In the genomic region with DNA sequence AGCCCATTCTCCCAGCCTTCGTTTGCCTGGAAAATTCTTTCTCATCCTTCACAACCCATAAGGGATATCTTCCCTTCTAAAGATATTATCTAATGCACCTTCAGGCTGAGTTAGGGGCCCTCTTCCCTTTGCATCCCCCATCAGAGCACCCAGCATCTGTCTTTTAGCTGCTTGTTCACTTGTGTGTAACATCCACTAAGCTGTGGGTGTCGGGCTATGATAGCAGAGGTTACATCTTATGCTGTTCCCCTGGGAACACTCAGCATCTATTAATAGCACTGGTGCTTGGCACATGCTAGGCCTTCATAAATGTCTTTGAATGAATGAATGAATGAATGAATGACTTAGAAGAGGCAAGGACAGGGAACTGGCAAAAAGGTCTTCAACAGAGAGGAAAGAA, we compare ENCODE assay signal across 24 cellular contexts.
DNase-seq lines count a peak whose midpoint lies in the region; ATAC-seq and TF ChIP-seq lines count a peak whose summit lies in the region.
"Had no signal": no experiment of that assay in that cellular context is flagged by ENCODE, and none has a peak within 500 bp of the region (broad histone marks: within the 10 kb centered on the region; RNA-seq: fewer than 3 reads in every experiment).

No MANE protein-coding gene starts in this region.

- H3K79me1 ChIP-seq in trophoblast cell (ENCODE audit: low read length): peaks cover 19% of the 10 kb centered on the region

- POLR2A ChIA-PET in activated CD4-positive, alpha-beta T cell treated with anti-CD3 and anti-CD28 coated beads for 36 hours (lab: Charles Lee): no interaction called here

- H3K4me2 ChIP-seq in trophoblast cell (ENCODE audit: low read length): no peak overlapping the region
- H3K4me2 ChIP-seq in Karpas-422 (ENCODE audit: low read depth, low read length, poor library complexity, severe bottlenecking): no peak overlapping the region
- H3K4me2 ChIP-seq: A549; BLaER1 treated with 17β-estradiol and CSF1 and Interleukin-3, amounts not matched to agents 10 nM and 100 nM; GM23338 had no signal

- no peak for TF ChIP-seq CTCF in dorsolateral prefrontal cortex (IDR thresholded peaks at IDR 0.05 in 54 of 56, conservative IDR thresholded peaks at IDR 0.05 in 2 of 56; ENCODE audit: low read depth in 1 of 56, partially characterized antibody in 56 of 56)
- TF ChIP-seq CTCF in lower leg skin (IDR thresholded peaks at IDR 0.05): no peak

- no peak overlapping the region for H4K12ac ChIP-seq in trophoblast cell (ENCODE audit: low read depth, low read length)

- H3K27me3 Mint-ChIP-seq in activated CD4-positive, alpha-beta T cell treated with anti-CD3 and anti-CD28 coated beads for 36 hours: peaks cover 5% of the 10 kb centered on the region

- peak overlapping the region; percentile 23 for H3K27ac ChIP-seq in angular gyrus (ENCODE audit: low read depth, low read length)
- H3K27ac ChIP-seq in dorsolateral prefrontal cortex: peak overlapping the region in 53 of 59 donors; percentile 4 to 89 (median 67)
- peak overlapping the region; percentile 44 for H3K27ac ChIP-seq in trophoblast cell (ENCODE audit: low read depth, low read length)
- H3K27ac ChIP-seq in temporal lobe (ENCODE audit: low read depth, low read length): peak overlapping the region; percentile 40
- H3K27ac ChIP-seq in Karpas-422 (ENCODE audit: low read length): no peak overlapping the region
- H3K27ac ChIP-seq: A549; BLaER1 treated with 17β-estradiol and CSF1 and Interleukin-3, amounts not matched to agents 10 nM and 100 nM had no signal

- peaks cover under 1% of the 10 kb centered on the region for H3K9me3 ChIP-seq in trophoblast cell (ENCODE audit: insufficient read depth, low read depth, low read length)
- H3K9me3 ChIP-seq in Karpas-422 (ENCODE audit: low read length): no peaks in the 10 kb centered on the region
- H3K9me3 ChIP-seq: BE2C had no signal

- H3K79me2 ChIP-seq in trophoblast cell (ENCODE audit: control insufficient read depth, insufficient read depth, low read length, poor library complexity) (peaks cover 2% of the 10 kb centered on the region), Karpas-422 (ENCODE audit: low read length) (no peaks in the 10 kb centered on the region)

- CTCF ChIA-PET in activated CD4-positive, alpha-beta T cell treated with anti-CD3 and anti-CD28 coated beads for 36 hours (lab: Charles Lee): no interaction called here

- H3K4ac ChIP-seq in trophoblast cell (ENCODE audit: low read depth, low read length): peak overlapping the region; percentile 53

- H2BK12ac ChIP-seq in trophoblast cell (ENCODE audit: low read length): peak overlapping the region; percentile 95

- no peak for TF ChIP-seq POLR2A in lower leg skin (IDR thresholded peaks at IDR 0.05)

- no peak for DNase-seq in dorsolateral prefrontal cortex
- DNase-seq in trophoblast cell: no peak
- no peak for DNase-seq in Karpas-422
- no peak for DNase-seq in activated CD4-positive, alpha-beta T cell treated with anti-CD3 and anti-CD28 coated beads for 36 hours
- no peak for DNase-seq in lower leg skin (ENCODE audit: low spot score in 2 of 2)
- DNase-seq: 8988T; ACHN; AML-193; BE2C; CD4-positive, alpha-beta T cell; CD8-positive, alpha-beta memory T cell; DMS 273 treated with DMSO at 0.1 percent for 48 hours; DMS79; EL; GDM1; H9 had no signal

- peak overlapping the region; percentile 33 for H3K18ac ChIP-seq in trophoblast cell (ENCODE audit: low read length)

- no peak overlapping the region for H3K4me3 Mint-ChIP-seq in activated CD4-positive, alpha-beta T cell treated with anti-CD3 and anti-CD28 coated beads for 36 hours
- H3K4me3 Mint-ChIP-seq: CD14-positive monocyte; CD4-positive, alpha-beta T cell; CD8-positive, alpha-beta memory T cell; GM23338; H9 had no signal

- no peaks in the 10 kb centered on the region for H4K20me1 ChIP-seq in Karpas-422 (ENCODE audit: insufficient read depth, low read depth, low read length)
- H4K20me1 ChIP-seq: BLaER1 treated with 17β-estradiol and CSF1 and Interleukin-3, amounts not matched to agents 10 nM and 100 nM had no signal

- H2AFZ ChIP-seq in trophoblast cell (ENCODE audit: insufficient read depth, low read length, poor library complexity) (no peak overlapping the region), Karpas-422 (ENCODE audit: low read length) (no peak overlapping the region)
- H2AFZ ChIP-seq: GM23338 had no signal

- WGBS in trophoblast cell (ENCODE audit: extremely low coverage, insufficient coverage, insufficient read length): no CpG with 5 or more reads among the region's 2 CpGs
- WGBS in lower leg skin, 2 donors: 91 to 95% methylated on average over 2 of the region's 2 CpGs

- H3K4me1 ChIP-seq in trophoblast cell (ENCODE audit: control insufficient read depth in 1 of 2, insufficient read depth in 2 of 2, low read length in 2 of 2): peaks cover 9 to 21% of the 10 kb centered on the region in 2 experiments
- no peaks in the 10 kb centered on the region for H3K4me1 ChIP-seq in Karpas-422 (ENCODE audit: low read length)
- H3K4me1 ChIP-seq: A549; BE2C; BLaER1 treated with 17β-estradiol and CSF1 and Interleukin-3, amounts not matched to agents 10 nM and 100 nM had no signal

- peak overlapping the region; percentile 85 for H2BK5ac ChIP-seq in trophoblast cell (ENCODE audit: low read depth, low read length, poor library complexity)

- peak overlapping the region; percentile 90 for H4K91ac ChIP-seq in trophoblast cell (ENCODE audit: low read depth, low read length)

- intact Hi-C loops in dorsolateral prefrontal cortex (cut with DNase I): no loop called here
- intact Hi-C loops in activated CD4-positive, alpha-beta T cell treated with anti-CD3 and anti-CD28 coated beads for 36 hours (cut with DNase I, micrococcal nuclease): no loop called here
- intact Hi-C loops in lower leg skin (cut with DNase I; ENCODE audit: low total_unique reads): no loop called here

- no peak overlapping the region for H3K23ac ChIP-seq in trophoblast cell (ENCODE audit: low read length)

- H3K9me2 ChIP-seq in Karpas-422 (replicated peaks; ENCODE audit: insufficient read depth, low read length): no peaks in the 10 kb centered on the region

- no peaks in the 10 kb centered on the region for H3K9me3 Mint-ChIP-seq in activated CD4-positive, alpha-beta T cell treated with anti-CD3 and anti-CD28 coated beads for 36 hours (ENCODE audit: low read depth)
- H3K9me3 Mint-ChIP-seq: CD4-positive, alpha-beta T cell had no signal

- no peaks in the 10 kb centered on the region for H3K4me1 Mint-ChIP-seq in activated CD4-positive, alpha-beta T cell treated with anti-CD3 and anti-CD28 coated beads for 36 hours
- H3K4me1 Mint-ChIP-seq: CD14-positive monocyte; CD8-positive, alpha-beta memory T cell; GM23338 had no signal

- ATAC-seq in activated CD4-positive, alpha-beta T cell treated with anti-CD3 and anti-CD28 coated beads for 36 hours: no peak
- ATAC-seq: GM12878, GM23338, HCT116 had no signal

- no peaks in the 10 kb centered on the region for H3K36me3 ChIP-seq in trophoblast cell (ENCODE audit: control insufficient read depth in 1 of 2, insufficient read depth in 2 of 2, low read length in 2 of 2)
- H3K36me3 ChIP-seq in Karpas-422 (ENCODE audit: insufficient read depth, low read length): no peaks in the 10 kb centered on the region
- H3K36me3 ChIP-seq: BE2C; BLaER1 treated with 17β-estradiol and CSF1 and Interleukin-3, amounts not matched to agents 10 nM and 100 nM had no signal

- H3K27me3 ChIP-seq in dorsolateral prefrontal cortex (no peaks in the 10 kb centered on the region), trophoblast cell (ENCODE audit: insufficient read depth, low read length) (no peaks in the 10 kb centered on the region), Karpas-422 (ENCODE audit: low read length) (no peaks in the 10 kb centered on the region)
- H3K27me3 ChIP-seq: BE2C; BLaER1 treated with 17β-estradiol and CSF1 and Interleukin-3, amounts not matched to agents 10 nM and 100 nM had no signal

- no peaks in the 10 kb centered on the region for H3K36me3 Mint-ChIP-seq in activated CD4-positive, alpha-beta T cell treated with anti-CD3 and anti-CD28 coated beads for 36 hours (ENCODE audit: low read depth)
- H3K36me3 Mint-ChIP-seq: CD14-positive monocyte; CD8-positive, alpha-beta memory T cell had no signal

- peak overlapping the region; percentile 78 for H3K14ac ChIP-seq in trophoblast cell (ENCODE audit: low read length)

- peak overlapping the region; percentile 90 for H2BK120ac ChIP-seq in trophoblast cell (ENCODE audit: insufficient read depth, low read length, poor library complexity)

- H3K9ac ChIP-seq in trophoblast cell (ENCODE audit: low read length) (no peak overlapping the region), Karpas-422 (ENCODE audit: low read length) (no peak overlapping the region)
- H3K9ac ChIP-seq: BLaER1 treated with 17β-estradiol and CSF1 and Interleukin-3, amounts not matched to agents 10 nM and 100 nM had no signal

- peak overlapping the region; percentile 90 for H2AK5ac ChIP-seq in trophoblast cell (ENCODE audit: low read length)

- peak overlapping the region; percentile 47 for H4K8ac ChIP-seq in trophoblast cell (ENCODE audit: low read depth, low read length)

- H3K4me3 ChIP-seq in dorsolateral prefrontal cortex (no peak overlapping the region), trophoblast cell (ENCODE audit: low read depth, low read length) (no peak overlapping the region), Karpas-422 (ENCODE audit: low read length) (no peak overlapping the region), lower leg skin (ENCODE audit: low read depth, poor library complexity, severe bottlenecking) (no peak overlapping the region)
- H3K4me3 ChIP-seq: A549; BLaER1 treated with 17β-estradiol and CSF1 and Interleukin-3, amounts not matched to agents 10 nM and 100 nM; GM12878; GM23338 had no signal

- no peak overlapping the region for H3K27ac Mint-ChIP-seq in activated CD4-positive, alpha-beta T cell treated with anti-CD3 and anti-CD28 coated beads for 36 hours
- H3K27ac Mint-ChIP-seq: CD14-positive monocyte; CD4-positive, alpha-beta T cell; CD8-positive, alpha-beta memory T cell; GM23338; H9 had no signal
